ENCODE assay signal across 9 cellular contexts in genomic region chrX:154408659-154409221, GRCh38. TPM values are rescaled to one million over a fixed set of nuclear protein-coding genes. Genes with fewer than 3 reads are reported as not detected.
DNase-seq lines count a peak whose midpoint lies in the region; ATAC-seq, FAIRE-seq and TF ChIP-seq lines count a peak whose summit lies in the region.
"Had no signal": no experiment of that assay in that cellular context is flagged by ENCODE, and none has a peak within 500 bp of the region (broad histone marks: within the 10 kb centered on the region; RNA-seq: fewer than 3 reads in every experiment).

No MANE protein-coding gene starts in this region.

- no peak for FAIRE-seq in HTR-8/SVneo (lab: Jason Lieb, UNC)
- FAIRE-seq: urothelium cell line had no signal

- H3K27me3 ChIP-seq in sigmoid colon, result no peaks in the 10 kb centered on the region

- peak; percentile 8 for ATAC-seq in GM18907 (IDR thresholded peaks at IDR 0.05; ENCODE audit: unreplicated experiment)

- no peaks in the 10 kb centered on the region for H3K36me3 ChIP-seq in sigmoid colon

- DNase-seq in NB4 (ENCODE audit: low read depth), result no peak
- DNase-seq in erythroblast (lab: John Stamatoyannopoulos, UW), result no peak
- no peak for DNase-seq in sigmoid colon
- DNase-seq in germinal center (ENCODE audit: low spot score), result no peak
- no peak for DNase-seq in AG20443 (ENCODE audit: low spot score)
- DNase-seq in Ammon's horn (ENCODE audit: low spot score), result no peak
- no peak for DNase-seq in HTR-8/SVneo (ENCODE audit: insufficient read length, low spot score)

- TF ChIP-seq POLR2A in NB4 (IDR thresholded peaks at IDR 0.05; ENCODE audit: extremely low read depth, insufficient read length) (peak; percentile 15), erythroblast (IDR thresholded peaks at IDR 0.05; ENCODE audit: low read length) (peak; percentile 31), sigmoid colon (IDR thresholded peaks at IDR 0.05) (no peak)

- peak overlapping the region; percentile 58 to 71 (median 62) for H3K27ac ChIP-seq in sigmoid colon

- intact Hi-C loops in sigmoid colon (cut with DNase I), result no loop called here

- peaks cover 0 to 8% (median 7%) of the 10 kb centered on the region in 4 donors for H3K4me1 ChIP-seq in sigmoid colon

- peak overlapping the region; percentile 49 for H3K4me3 ChIP-seq in NB4 (ENCODE audit: low read depth, low read length)
- H3K4me3 ChIP-seq in sigmoid colon, result peak overlapping the region; percentile 10 to 32 (median 25)

- H3K9me3 ChIP-seq in sigmoid colon, result no peaks in the 10 kb centered on the region

- WGBS in sigmoid colon, 2 donors, result 26 to 33% methylated on average over 10 of the region's 10 CpGs

- TF ChIP-seq CTCF in NB4 (IDR thresholded peaks at IDR 0.05; ENCODE audit: low read depth, low read length) (no peak), sigmoid colon (IDR thresholded peaks at IDR 0.05) (no peak)

- no peak for TF ChIP-seq EP300 in sigmoid colon (IDR thresholded peaks at IDR 0.05)

RNA-seq across cellular contexts. Expression of gene DNASE1L1, which starts 0.3 kb away (rescaled TPM):
- total RNA-seq in sigmoid colon, result 10 to 100 TPM; 10.9 to 21.8 (median 16.6) TPM
- polyA plus RNA-seq in sigmoid colon, result 10 to 100 TPM; 15.5 to 25.7 (median 17.4) TPM

RNA-seq across cellular contexts. Expression of gene TAFAZZIN, which starts 2.6 kb away (rescaled TPM):
- 10 to 100 TPM; 35.7 to 58.2 (median 36.6) TPM for total RNA-seq in sigmoid colon
- polyA plus RNA-seq in sigmoid colon, result 10 to 100 TPM in 1 of 3 donors, 1 to 10 TPM in 2; 8.4 to 48.0 (median 9.2) TPM

RNA-seq across cellular contexts. Expression of gene RPL10, which starts 10.6 kb away (rescaled TPM):
- total RNA-seq in sigmoid colon, result 1,000 to 10,000 TPM; 3,138 to 8,651 (median 6,770) TPM
- polyA plus RNA-seq in sigmoid colon, result 1,000 to 10,000 TPM; 4,760 to 8,094 (median 5,003) TPM

RNA-seq across cellular contexts. Expression of gene ATP6AP1, which starts 19.7 kb away (rescaled TPM):
- total RNA-seq in sigmoid colon, result 10 to 100 TPM; 16.5 to 54.6 (median 27.0) TPM
- 10 to 100 TPM; 18.6 to 87.7 (median 39.1) TPM for polyA plus RNA-seq in sigmoid colon

RNA-seq across cellular contexts. Expression of gene GDI1, which starts 28.2 kb away (rescaled TPM):
- total RNA-seq in sigmoid colon, result 100 to 1,000 TPM in 1 of 4 donors, 10 to 100 TPM in 3; 71.7 to 101 (median 86.1) TPM
- polyA plus RNA-seq in sigmoid colon, result 10 to 100 TPM; 50.9 to 75.4 (median 51.1) TPM

Comparison
In these comparisons a context has a peak if more than half of its experiments do, and no peak if none do; other contexts are left out.
1. POLR2A ChIP-seq: peak in NB4 (single experiment) and erythroblast (single experiment); none in sigmoid colon (0 of 2).